ENCODE assay signal across 1 cellular context in the genomic region with DNA sequence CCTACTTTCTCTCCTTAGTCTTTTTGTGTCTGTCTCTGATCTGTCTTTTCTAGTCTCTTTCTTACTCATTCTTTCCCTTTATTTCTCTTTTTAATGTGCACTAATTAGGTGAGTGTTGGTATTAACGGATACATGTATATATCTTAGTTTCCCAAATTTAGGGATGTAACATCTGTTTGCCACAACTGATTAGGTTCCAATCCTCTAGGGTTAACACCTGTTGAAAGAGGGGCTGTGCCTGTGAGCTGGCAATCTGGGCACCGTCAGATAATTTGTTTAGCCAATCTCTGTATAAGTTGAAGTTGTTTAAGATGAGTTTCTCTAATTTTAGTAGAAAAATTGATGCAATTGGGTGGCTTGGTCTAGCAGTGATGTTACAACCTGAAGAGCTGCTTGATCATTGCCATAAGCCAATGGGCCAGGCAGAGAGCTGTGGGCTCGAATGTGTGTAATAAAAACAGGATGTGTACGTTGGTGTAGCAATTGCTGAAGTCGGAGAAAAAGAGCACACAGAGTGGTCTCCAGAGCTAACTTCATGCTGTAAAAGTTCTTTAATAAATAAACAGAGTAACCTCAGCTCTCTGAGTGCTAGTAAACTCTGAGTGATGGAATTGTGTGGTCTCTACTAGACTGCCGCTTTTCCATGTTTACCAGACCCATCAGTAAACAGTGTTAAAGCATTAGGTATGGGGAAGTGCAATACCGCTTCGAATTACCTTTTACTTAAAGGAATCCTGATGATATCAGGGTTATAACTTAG.
TF ChIP-seq lines count a peak whose summit lies in the region.

No MANE protein-coding gene starts in this region.

TF ChIP-seq in GM12878, 131 proteins besides CTCF, POLR2A, EP300 and RAD21:
- no peak for TF ChIP-seq IRF4 (IDR thresholded peaks at IDR 0.05; ENCODE audit: low read depth, low read length)
- TF ChIP-seq SREBF2 (IDR thresholded peaks at IDR 0.05; ENCODE audit: low read length): no peak
- TF ChIP-seq, protein P1, sequence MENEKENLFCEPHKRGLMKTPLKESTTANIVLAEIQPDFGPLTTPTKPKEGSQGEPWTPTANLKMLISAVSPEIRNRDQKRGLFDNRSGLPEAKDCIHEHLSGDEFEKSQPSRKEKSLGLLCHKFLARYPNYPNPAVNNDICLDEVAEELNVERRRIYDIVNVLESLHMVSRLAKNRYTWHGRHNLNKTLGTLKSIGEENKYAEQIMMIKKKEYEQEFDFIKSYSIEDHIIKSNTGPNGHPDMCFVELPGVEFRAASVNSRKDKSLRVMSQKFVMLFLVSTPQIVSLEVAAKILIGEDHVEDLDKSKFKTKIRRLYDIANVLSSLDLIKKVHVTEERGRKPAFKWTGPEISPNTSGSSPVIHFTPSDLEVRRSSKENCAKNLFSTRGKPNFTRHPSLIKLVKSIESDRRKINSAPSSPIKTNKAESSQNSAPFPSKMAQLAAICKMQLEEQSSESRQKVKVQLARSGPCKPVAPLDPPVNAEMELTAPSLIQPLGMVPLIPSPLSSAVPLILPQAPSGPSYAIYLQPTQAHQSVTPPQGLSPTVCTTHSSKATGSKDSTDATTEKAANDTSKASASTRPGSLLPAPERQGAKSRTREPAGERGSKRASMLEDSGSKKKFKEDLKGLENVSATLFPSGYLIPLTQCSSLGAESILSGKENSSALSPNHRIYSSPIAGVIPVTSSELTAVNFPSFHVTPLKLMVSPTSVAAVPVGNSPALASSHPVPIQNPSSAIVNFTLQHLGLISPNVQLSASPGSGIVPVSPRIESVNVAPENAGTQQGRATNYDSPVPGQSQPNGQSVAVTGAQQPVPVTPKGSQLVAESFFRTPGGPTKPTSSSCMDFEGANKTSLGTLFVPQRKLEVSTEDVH (IDR thresholded peaks at IDR 0.05; ENCODE audit: low read depth, partially characterized antibody): no peak
- TF ChIP-seq PAX8 (IDR thresholded peaks at IDR 0.05): no peak
- no peak for TF ChIP-seq YY1 (IDR thresholded peaks at IDR 0.05; ENCODE audit: low read depth, low read length)
- no peak for TF ChIP-seq ZNF384 (IDR thresholded peaks at IDR 0.05; ENCODE audit: borderline replicate concordance, low read depth, low read length)
- no peak for TF ChIP-seq ZSCAN29 (IDR thresholded peaks at IDR 0.05)
